1 cellular context compared by ENCODE assay signal in genomic region chr17:71023631-71024030, GRCh38.
A peak's percentile ranks its signal among the peaks of the same experiment; 100 is the strongest.
TF ChIP-seq lines count a peak whose summit lies in the region.

No MANE protein-coding gene starts in this region.

TF ChIP-seq in HEK293, 187 proteins besides CTCF, POLR2A, EP300 and RAD21 (continued from another document):
- TF ChIP-seq HIC1 (tag by site-specific recombination; IDR thresholded peaks at IDR 0.05), result no peak
- TF ChIP-seq ZNF707 (tag by site-specific recombination; IDR thresholded peaks at IDR 0.05), result no peak
- 0 out of 2 replicates have a peak, but pooled peaks have one; percentile 45 for TF ChIP-seq ZBTB17 (tag by site-specific recombination; IDR thresholded peaks at IDR 0.05)
- TF ChIP-seq ZNF530 (tag by site-specific recombination; IDR thresholded peaks at IDR 0.05; ENCODE audit: low read depth), result no peak
- no peak for TF ChIP-seq ZFP37 (tag by site-specific recombination; IDR thresholded peaks at IDR 0.05)
- peak; percentile 30; the same call in 1 of the 2 replicates for TF ChIP-seq SP2 (tag by site-specific recombination; IDR thresholded peaks at IDR 0.05)
- no peak for TF ChIP-seq ZNF514 (tag by site-specific recombination; IDR thresholded peaks at IDR 0.05)
- peak; percentile 96 for TF ChIP-seq TSHZ1 (tag by site-specific recombination; IDR thresholded peaks at IDR 0.05; ENCODE audit: borderline replicate concordance)
- no peak for TF ChIP-seq REPIN1 (tag by site-specific recombination; IDR thresholded peaks at IDR 0.05; ENCODE audit: low read depth)
- TF ChIP-seq KLF16 (tag by site-specific recombination; IDR thresholded peaks at IDR 0.05), result no peak
- no peak for TF ChIP-seq ZNF2 (tag by site-specific recombination; IDR thresholded peaks at IDR 0.05)
- TF ChIP-seq IKZF3 (tag by site-specific recombination; IDR thresholded peaks at IDR 0.05), result peak; percentile 46; the same call in 1 of the 2 replicates
- TF ChIP-seq ZBTB11 (tag by site-specific recombination; conservative IDR thresholded peaks at IDR 0.05; ENCODE audit: low read depth), result no peak
- no peak for TF ChIP-seq ZSCAN30 (tag by site-specific recombination; IDR thresholded peaks at IDR 0.05)
- no peak for TF ChIP-seq ZNF488 (tag by site-specific recombination; IDR thresholded peaks at IDR 0.05)
- no peak for TF ChIP-seq ZNF549 (tag by site-specific recombination; IDR thresholded peaks at IDR 0.05)
- no peak for TF ChIP-seq ZNF398 (tag by site-specific recombination; IDR thresholded peaks at IDR 0.05)
- no peak for TF ChIP-seq ZNF449 (tag by site-specific recombination; IDR thresholded peaks at IDR 0.05)
- TF ChIP-seq BCL6B (tag by site-specific recombination; IDR thresholded peaks at IDR 0.05), result 0 out of 2 replicates have a peak, but pooled peaks have one; percentile 17
- peak; percentile 29; the same call in 1 of the 2 replicates for TF ChIP-seq ZNF10 (tag by site-specific recombination; IDR thresholded peaks at IDR 0.05)
- no peak for TF ChIP-seq KLF10 (tag by site-specific recombination; IDR thresholded peaks at IDR 0.05)
- TF ChIP-seq ZNF629 (tag by site-specific recombination; IDR thresholded peaks at IDR 0.05), result 0 out of 2 replicates have a peak, but pooled peaks have one; percentile 25
- 0 out of 2 replicates have a peak, but pooled peaks have one; percentile 19 for TF ChIP-seq ZNF501 (tag by site-specific recombination; IDR thresholded peaks at IDR 0.05)
- TF ChIP-seq PRDM4 (tag by site-specific recombination; IDR thresholded peaks at IDR 0.05), result peak; percentile 38; the same call in 1 of the 2 replicates
- TF ChIP-seq ZBTB44 (tag by site-specific recombination; IDR thresholded peaks at IDR 0.05), result peak; percentile 64; the same call in 1 of the 2 replicates
- no peak for TF ChIP-seq ZNF184 (tag by site-specific recombination; IDR thresholded peaks at IDR 0.05)
- TF ChIP-seq ZIC2 (tag by site-specific recombination; IDR thresholded peaks at IDR 0.05), result peak; percentile 79
- TF ChIP-seq KLF9 (tag by site-specific recombination; IDR thresholded peaks at IDR 0.05; ENCODE audit: low read depth), result no peak
- TF ChIP-seq ZNF596 (tag by site-specific recombination; IDR thresholded peaks at IDR 0.05), result peak; percentile 50; the same call in 1 of the 2 replicates
- TF ChIP-seq FEZF1 (tag by site-specific recombination; IDR thresholded peaks at IDR 0.05), result peak; percentile 77
- TF ChIP-seq MEIS1 (CRISPR knock-in tag; IDR thresholded peaks at IDR 0.05; ENCODE audit: borderline replicate concordance), result peak; percentile 56; the same call in 1 of the 2 replicates
- no peak for TF ChIP-seq ZNF266 (tag by site-specific recombination; IDR thresholded peaks at IDR 0.05; ENCODE audit: low read depth)
- peak; percentile 43; the same call in 1 of the 2 replicates for TF ChIP-seq ZNF423 (tag by site-specific recombination; IDR thresholded peaks at IDR 0.05)
- no peak for TF ChIP-seq ZNF16 (tag by site-specific recombination; IDR thresholded peaks at IDR 0.05; ENCODE audit: low read depth)
- peak; percentile 36; the same call in 1 of the 2 replicates for TF ChIP-seq ATF2 (tag by site-specific recombination; IDR thresholded peaks at IDR 0.05; ENCODE audit: low read depth)
- peak; percentile 69 for TF ChIP-seq SP7 (tag by site-specific recombination; IDR thresholded peaks at IDR 0.05)
